Comparison of ENCODE assay signal across 32 cellular contexts in the genomic region with DNA sequence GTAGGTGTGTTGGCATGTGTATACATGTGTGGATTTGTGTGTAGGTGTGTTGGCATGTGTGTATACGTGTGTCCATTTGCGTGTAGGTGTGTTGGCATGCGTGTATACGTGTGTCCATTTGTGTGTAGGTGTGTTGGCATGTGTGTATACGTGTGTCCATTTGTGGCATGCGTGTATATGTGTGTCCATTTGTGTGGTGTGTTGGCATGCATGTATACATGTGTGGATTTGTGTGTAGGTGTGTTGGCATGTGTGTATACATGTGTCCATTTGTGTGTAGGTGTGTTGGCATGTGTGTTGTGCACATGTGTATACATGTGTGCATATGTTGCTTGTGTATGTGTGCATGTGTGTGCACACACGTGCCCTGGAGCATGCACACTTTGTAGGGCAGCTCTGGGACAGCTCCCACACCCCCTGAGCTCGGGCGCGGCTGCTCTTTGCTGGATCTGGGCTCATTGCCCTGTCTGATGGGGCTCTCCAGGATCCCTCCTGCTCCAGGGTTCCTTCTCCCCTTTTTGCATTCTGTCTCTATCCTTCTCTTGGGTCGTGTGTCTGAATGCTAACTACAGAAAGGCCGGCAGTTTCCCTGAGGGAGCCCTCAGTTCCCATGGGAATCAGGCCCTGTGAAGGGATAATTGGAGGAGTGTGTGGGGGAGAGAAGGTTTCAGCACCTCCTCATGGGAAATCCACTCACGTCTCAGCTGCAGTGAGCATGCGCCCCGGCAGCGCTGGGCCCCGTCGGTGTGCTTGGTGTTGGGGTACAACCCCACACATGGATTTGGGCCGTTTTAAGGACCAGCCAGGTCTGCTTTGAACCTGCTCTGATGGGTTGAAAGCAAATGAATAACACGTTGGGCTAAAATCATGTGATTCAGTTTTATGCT.
DNase-seq lines count a peak whose midpoint lies in the region; ATAC-seq and TF ChIP-seq lines count a peak whose summit lies in the region.
"Had no signal": no experiment of that assay in that cellular context is flagged by ENCODE, and none has a peak within 500 bp of the region (broad histone marks: within the 10 kb centered on the region; RNA-seq: fewer than 3 reads in every experiment).

No MANE protein-coding gene starts in this region.

- H3K4me1 ChIP-seq in left ventricle myocardium inferior (peaks cover 20% of the 10 kb centered on the region), lower lobe of right lung (peaks cover 20% of the 10 kb centered on the region)
- H3K4me1 ChIP-seq: parathyroid adenoma had no signal

- H3K36me3 Mint-ChIP-seq in type B pancreatic cell, result no peaks in the 10 kb centered on the region
- H3K36me3 Mint-ChIP-seq in activated naive CD4-positive, alpha-beta T cell treated with anti-CD3 and anti-CD28 coated beads, Interleukin-2, amount 50 U/mL, for 72 hours, result peaks cover 0 to 10% of the 10 kb centered on the region in 2 donors

- no peak overlapping the region for H3K4me3 Mint-ChIP-seq in type B pancreatic cell
- H3K4me3 Mint-ChIP-seq: activated naive CD8-positive, alpha-beta T cell treated with anti-CD3 and anti-CD28 coated beads, Interleukin-2, amount 50 U/mL, for 24 hours; activated T-cell treated with anti-CD3 and anti-CD28 coated beads, Interleukin-2, amount 50 U/mL, for 4 hours; CD8-positive, alpha-beta memory T cell; central memory CD8-positive, alpha-beta T cell; nephron progenitor cell; stimulated activated naive CD8-positive, alpha-beta T cell treated with anti-CD3 and anti-CD28 coated beads, Interleukin-15, Interleukin-2, amounts not matched to agents 100 ng/mL and 50 ng/mL, for 24 hours had no signal

- peaks cover 5% of the 10 kb centered on the region for H3K4me1 Mint-ChIP-seq in type B pancreatic cell (ENCODE audit: unreplicated experiment)
- H3K4me1 Mint-ChIP-seq: activated naive CD8-positive, alpha-beta T cell treated with anti-CD3 and anti-CD28 coated beads, Interleukin-2, amount 50 U/mL, for 24 hours; CD8-positive, alpha-beta memory T cell had no signal

- intact Hi-C loops in left ventricle myocardium inferior (cut with micrococcal nuclease) (no loop called here), cardiac septum (cut with DNase I) (loop anchor here (5.0 kb wide), 1 partner anchor 54 kb away; no protein-coding TSS in a partner anchor), lower lobe of right lung (cut with DNase I) (no loop called here)

- H3K36me3 ChIP-seq in left ventricle myocardium inferior (no peaks in the 10 kb centered on the region), lower lobe of right lung (no peaks in the 10 kb centered on the region)
- H3K36me3 ChIP-seq: gastrocnemius medialis, thoracic aorta, WERI-Rb-1 had no signal

- peak overlapping the region; percentile 8 for H3K27ac ChIP-seq in left ventricle myocardium inferior (replicated peaks)
- peak overlapping the region; percentile 8 for H3K27ac ChIP-seq in lower lobe of right lung
- H3K27ac ChIP-seq: thoracic aorta, WERI-Rb-1 had no signal

- ATAC-seq in lower lobe of right lung, result no peak
- ATAC-seq in HG03432 (IDR thresholded peaks at IDR 0.05; ENCODE audit: unreplicated experiment), result no peak
- ATAC-seq in activated naive CD4-positive, alpha-beta T cell treated with anti-CD3 and anti-CD28 coated beads, Interleukin-2, amount 50 U/mL, for 72 hours, result no peak
- ATAC-seq in HG03342 (IDR thresholded peaks at IDR 0.05; ENCODE audit: unreplicated experiment), result no peak
- ATAC-seq: activated naive CD8-positive, alpha-beta T cell treated with anti-CD3 and anti-CD28 coated beads, Interleukin-2, amount 50 U/mL, for 24 hours; activated T-cell treated with anti-CD3 and anti-CD28 coated beads, Interleukin-2, amount 50 U/mL, for 4 hours; gastrocnemius medialis had no signal

- H3K27ac Mint-ChIP-seq in type B pancreatic cell, result no peak overlapping the region
- H3K27ac Mint-ChIP-seq in activated naive CD4-positive, alpha-beta T cell treated with anti-CD3 and anti-CD28 coated beads, Interleukin-2, amount 50 U/mL, for 72 hours, result no peak overlapping the region
- H3K27ac Mint-ChIP-seq: activated naive CD8-positive, alpha-beta T cell treated with anti-CD3 and anti-CD28 coated beads, Interleukin-2, amount 50 U/mL, for 24 hours; nephron progenitor cell; stimulated activated naive CD8-positive, alpha-beta T cell treated with anti-CD3 and anti-CD28 coated beads, Interleukin-15, Interleukin-2, amounts not matched to agents 100 ng/mL and 50 ng/mL, for 24 hours had no signal

- H3K9me3 ChIP-seq in left ventricle myocardium inferior (replicated peaks) (peaks cover 16% of the 10 kb centered on the region), lower lobe of right lung (peaks cover 11% of the 10 kb centered on the region)
- H3K9me3 ChIP-seq: gastrocnemius medialis had no signal

- no peaks in the 10 kb centered on the region for H3K27me3 Mint-ChIP-seq in type B pancreatic cell
- H3K27me3 Mint-ChIP-seq: stimulated activated naive CD8-positive, alpha-beta T cell treated with anti-CD3 and anti-CD28 coated beads, Interleukin-15, Interleukin-2, amounts not matched to agents 100 ng/mL and 50 ng/mL, for 24 hours had no signal

- DNase-seq in left ventricle myocardium inferior, result no peak
- DNase-seq in cardiac septum (ENCODE audit: low spot score), result no peak
- DNase-seq in activated CD8-positive, alpha-beta memory T cell treated with anti-CD3 and anti-CD28 coated beads, Interleukin-2, amount 50 U/mL, for 48 hours, result peak; percentile 30
- no peak for DNase-seq in lower lobe of right lung
- peak; percentile 60 for DNase-seq in type B pancreatic cell (ENCODE audit: extremely low spot score, unreplicated experiment)
- no peak for DNase-seq in activated naive CD4-positive, alpha-beta T cell treated with anti-CD3 and anti-CD28 coated beads, Interleukin-2, amount 50 U/mL, for 72 hours (ENCODE audit: low spot score in 2 of 2)
- DNase-seq: activated CD4-positive, alpha-beta T cell treated with anti-CD3 and anti-CD28 coated beads for 4 hours; activated gamma-delta T cell treated with Interleukin-2 at 50 U/mL for 16 hours; activated naive CD8-positive, alpha-beta T cell treated with anti-CD3 and anti-CD28 coated beads, Interleukin-2, amount 50 U/mL, for 24 hours; activated T-cell treated with anti-CD3 and anti-CD28 coated beads, Interleukin-2, amount 50 U/mL, for 4 hours; CD8-positive, alpha-beta memory T cell; DMS 273 treated with DMSO at 0.1 percent for 48 hours; gastrocnemius medialis; Karpas-422; kidney glomerular epithelial cell; mammary epithelial cell; NCI-H2081; NCI-H2227 treated with DMSO at 0.1 percent for 48 hours; NCI-H69; nephron progenitor cell; SIG-M5; stimulated activated CD4-positive, alpha-beta T cell treated with anti-CD3 and anti-CD28 coated beads, Interleukin-1b, Interleukin-23, amount 100 ng/mL, for 48 hours; T-helper 9 cell; WERI-Rb-1 had no signal

- no peaks in the 10 kb centered on the region for H3K9me3 Mint-ChIP-seq in type B pancreatic cell
- H3K9me3 Mint-ChIP-seq in activated naive CD4-positive, alpha-beta T cell treated with anti-CD3 and anti-CD28 coated beads, Interleukin-2, amount 50 U/mL, for 72 hours, result peaks cover 6% of the 10 kb centered on the region in 2 donors

- H3K27me3 ChIP-seq in left ventricle myocardium inferior (ENCODE audit: low read depth) (no peaks in the 10 kb centered on the region), lower lobe of right lung (ENCODE audit: low read depth) (no peaks in the 10 kb centered on the region)
- H3K27me3 ChIP-seq: dorsolateral prefrontal cortex, gastrocnemius medialis had no signal

- TF ChIP-seq CTCF in left ventricle myocardium inferior (IDR thresholded peaks at IDR 0.05; ENCODE audit: borderline replicate concordance), result no peak
- no peak for TF ChIP-seq CTCF in lower lobe of right lung (IDR thresholded peaks at IDR 0.05)
- no peak for TF ChIP-seq CTCF in type B pancreatic cell (conservative IDR thresholded peaks at IDR 0.05)

- H3K4me3 ChIP-seq in left ventricle myocardium inferior, result no peak overlapping the region
- no peak overlapping the region for H3K4me3 ChIP-seq in lower lobe of right lung
- H3K4me3 ChIP-seq: dorsolateral prefrontal cortex, gastrocnemius medialis, smooth muscle cell, thoracic aorta had no signal

Comparison
In these comparisons a context has a peak if more than half of its experiments do, and no peak if none do; other contexts are left out.
1. DNase-seq: peak in activated CD8-positive, alpha-beta memory T cell treated with anti-CD3 and anti-CD28 coated beads, Interleukin-2, amount 50 U/mL, for 48 hours (single experiment) and type B pancreatic cell (single experiment); none in left ventricle myocardium inferior (single experiment), cardiac septum (single experiment), lower lobe of right lung (single experiment) and activated naive CD4-positive, alpha-beta T cell treated with anti-CD3 and anti-CD28 coated beads, Interleukin-2, amount 50 U/mL, for 72 hours (0 of 2).